Comparison of ENCODE assay signal across 8 cellular contexts in the genomic region with DNA sequence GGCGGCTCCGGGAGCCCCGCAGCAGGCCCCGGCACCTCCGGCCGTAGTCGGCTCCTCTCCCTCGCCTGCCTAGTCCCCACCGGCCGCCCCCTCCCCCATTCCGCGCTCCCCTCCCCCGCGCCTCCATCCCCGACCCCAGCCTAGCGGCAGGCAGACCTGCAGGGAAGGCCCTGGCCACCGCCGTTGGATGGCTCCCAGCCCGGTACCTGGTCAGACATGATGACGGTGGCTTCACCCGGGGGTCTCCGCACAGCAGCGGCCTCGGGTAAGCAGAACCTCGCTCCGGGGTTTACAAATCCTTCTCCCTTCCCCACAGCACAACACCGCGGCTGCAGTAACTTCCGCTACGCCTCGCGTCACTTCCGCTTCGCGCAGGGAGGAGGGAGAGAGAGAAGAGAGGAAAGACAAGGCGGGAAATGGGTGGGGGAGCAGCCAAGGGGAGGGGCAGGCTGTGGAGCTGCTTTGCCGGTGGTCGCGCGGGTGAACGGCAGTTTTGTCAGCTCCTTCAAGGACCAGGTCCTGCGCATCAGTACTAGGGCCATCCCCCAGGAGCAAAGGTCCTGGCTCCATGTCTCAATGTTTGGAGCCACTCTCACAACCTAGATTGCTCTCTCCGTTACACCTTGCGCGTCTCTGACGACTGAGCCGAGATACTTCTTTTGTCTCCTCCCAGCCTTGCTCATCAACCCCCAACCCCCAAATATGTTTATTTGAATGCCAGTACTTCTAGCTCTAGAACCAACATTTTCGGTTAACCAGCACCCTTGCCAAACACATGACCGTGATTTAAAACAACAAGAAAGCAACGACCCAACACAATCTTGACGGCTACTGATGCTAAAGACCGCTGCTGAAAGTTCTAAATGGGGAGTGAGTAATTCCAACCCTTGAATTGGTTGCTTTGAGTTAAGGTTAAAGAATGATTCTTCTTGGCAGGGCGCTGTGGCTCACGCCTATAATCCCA. TPM values are rescaled to one million over a fixed set of nuclear protein-coding genes. Genes with fewer than 3 reads are reported as not detected.
DNase-seq lines count a peak whose midpoint lies in the region; ATAC-seq lines count a peak whose summit lies in the region.

A gene (minus strand): TSS at position 364 of the 964 bp plus-strand sequence. CDS start 146 bp downstream, at position 218.

- no peaks in the 10 kb centered on the region for H3K36me3 ChIP-seq in effector memory CD4-positive, alpha-beta T cell (ENCODE audit: control insufficient read depth, insufficient read depth, low read length)

- H3K4me1 ChIP-seq in effector memory CD4-positive, alpha-beta T cell (ENCODE audit: control insufficient read depth, insufficient read depth, low read length, poor library complexity, severe bottlenecking), result peaks cover 19% of the 10 kb centered on the region

- H3K4me3 ChIP-seq in effector memory CD4-positive, alpha-beta T cell (ENCODE audit: insufficient read depth, low read depth, low read length, poor library complexity, severe bottlenecking), result peak within 1 kb of the TSS; percentile 89

- no peaks in the 10 kb centered on the region for H3K27me3 ChIP-seq in effector memory CD4-positive, alpha-beta T cell (replicated peaks; ENCODE audit: control insufficient read depth, insufficient read depth, low read length, poor library complexity, severe bottlenecking)

- ATAC-seq in GM21360 (IDR thresholded peaks at IDR 0.05; ENCODE audit: unreplicated experiment), result peak; percentile 94

- no peaks in the 10 kb centered on the region for H3K9me3 ChIP-seq in effector memory CD4-positive, alpha-beta T cell (ENCODE audit: control insufficient read depth, low read length)

- peak within 1 kb of the TSS; percentile 77 for H3K27ac ChIP-seq in effector memory CD4-positive, alpha-beta T cell (ENCODE audit: insufficient read depth, low read length, poor library complexity, severe bottlenecking)

- peak; percentile 90 for DNase-seq in COLO668 (lab: John Stamatoyannopoulos, UW; ENCODE audit: unreplicated experiment)
- DNase-seq in HT1080 (ENCODE audit: low read depth), result peak; percentile 88
- DNase-seq in NOMO-1 (lab: John Stamatoyannopoulos, UW; ENCODE audit: unreplicated experiment in 2 of 2), result peak; percentile 81 to 85
- DNase-seq in activated CD8-positive, alpha-beta memory T cell treated with anti-CD3 and anti-CD28 coated beads for 4 hours (ENCODE audit: low read depth in 2 of 2), result peak; percentile 79 to 84
- peak; percentile 79 to 85 (median 85) for DNase-seq in effector memory CD4-positive, alpha-beta T cell
- DNase-seq in lung microvascular endothelial cell (ENCODE audit: low read depth in 2 of 2), result peak; percentile 85 to 93
- peak; percentile 81 to 87 (median 82) for DNase-seq in stimulated activated CD4-positive, alpha-beta T cell treated with anti-CD3 and anti-CD28 coated beads, TNF-alpha, amount 100 ng/mL, for 48 hours (ENCODE audit: low read depth in 3 of 3)

RNA-seq across cellular contexts. Expression of the gene that starts here (rescaled TPM):
- total RNA-seq in HT1080 (2014; rRNA removed; shearing (Covaris generic)), result 185 and 192 TPM in 2 replicates
- 192 and 216 TPM in 2 replicates for polyA plus RNA-seq in HT1080 (2015; cell fraction: cytosol; rRNA removed)
- polyA plus RNA-seq in HT1080 (2015; cell fraction: nucleus; rRNA removed), result 80.4 and 80.8 TPM in 2 replicates
- 93.1 and 96.0 TPM in 2 replicates for total RNA-seq in lung microvascular endothelial cell

Comparison
In these comparisons a context has a peak if more than half of its experiments do, and no peak if none do; other contexts are left out.
1. Peak in every context shown above with its lines: DNase-seq, ATAC-seq, H3K4me3 ChIP-seq and H3K27ac ChIP-seq.